In the genomic region with DNA sequence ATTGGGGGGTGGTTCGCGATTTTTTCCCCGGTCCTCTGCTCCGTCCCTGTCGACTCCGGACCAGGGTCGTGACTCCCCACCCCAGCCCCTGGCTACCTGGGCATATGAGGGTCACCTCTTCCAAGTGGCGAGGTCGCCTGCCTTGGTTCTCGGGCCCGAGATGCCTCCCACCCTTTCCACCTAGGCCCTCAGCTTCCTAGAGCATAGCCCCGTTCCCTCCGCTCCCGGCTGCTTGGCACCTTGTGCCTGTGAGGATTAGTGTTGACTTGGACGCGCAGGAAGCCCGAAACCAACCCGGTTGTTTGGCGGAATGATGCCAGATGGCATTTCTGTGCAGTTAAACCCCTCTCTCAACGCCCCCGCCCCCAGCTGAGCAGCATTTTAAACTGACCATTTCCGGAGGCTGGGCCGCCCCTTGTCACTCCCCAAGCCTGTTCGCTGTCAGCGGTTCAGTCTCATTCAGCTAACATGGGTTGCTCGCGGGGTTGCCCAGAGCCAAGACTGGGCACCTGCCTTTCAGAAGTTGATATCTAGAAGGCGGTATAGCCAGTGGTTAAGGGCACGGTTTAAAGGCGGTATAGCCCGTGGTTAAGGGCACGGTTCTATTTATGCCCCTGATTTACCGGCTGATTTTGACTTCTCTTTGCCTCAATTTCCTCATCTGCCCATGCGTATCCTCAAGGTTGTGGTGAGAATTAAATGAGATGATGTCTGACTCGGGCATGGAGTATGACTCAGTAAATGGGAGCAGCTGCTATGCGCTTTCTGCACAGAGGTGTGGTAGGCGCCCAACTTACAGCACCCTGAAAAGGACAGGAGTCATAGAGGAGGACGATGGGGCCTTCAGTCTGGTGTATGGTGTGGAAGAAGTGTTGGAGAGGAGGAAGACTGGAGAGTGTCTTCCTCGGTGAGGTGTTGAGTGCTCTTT, we compare ENCODE assay signal across 8 cellular contexts. TPM values are rescaled to one million over a fixed set of nuclear protein-coding genes. Genes with fewer than 3 reads are reported as not detected.
DNase-seq lines count a peak whose midpoint lies in the region; ATAC-seq and TF ChIP-seq lines count a peak whose summit lies in the region.

No MANE protein-coding gene starts in this region.

- no peak for TF ChIP-seq CTCF in AG09309 (IDR thresholded peaks at IDR 0.05; ENCODE audit: control insufficient read depth, insufficient read depth, low read depth, low read length, missing control alignments)
- no peak for TF ChIP-seq CTCF in chondrocyte (IDR thresholded peaks at IDR 0.05)

- H3K4me3 ChIP-seq in AG09309 (ENCODE audit: control insufficient read depth, low read depth, low read length): peak overlapping the region; percentile 75

- H3K9me3 Mint-ChIP-seq in chondrocyte (ENCODE audit: low read depth): no peaks in the 10 kb centered on the region
- H3K9me3 Mint-ChIP-seq in stimulated activated naive CD8-positive, alpha-beta T cell treated with anti-CD3 and anti-CD28 coated beads, Interleukin-15, Interleukin-2, amounts not matched to agents 100 ng/mL and 50 ng/mL, for 24 hours: no peaks in the 10 kb centered on the region

- DNase-seq in AG09309 (ENCODE audit: low read depth): no peak
- DNase-seq in RKO (ENCODE audit: low spot score): peak; percentile 89
- DNase-seq in chondrocyte (ENCODE audit: low spot score): peak; percentile 36
- DNase-seq in left lobe of liver (ENCODE audit: low spot score): no peak
- no peak for DNase-seq in retina

- no peaks in the 10 kb centered on the region for H3K36me3 Mint-ChIP-seq in chondrocyte (ENCODE audit: low read depth)
- peaks cover 25% of the 10 kb centered on the region for H3K36me3 Mint-ChIP-seq in stimulated activated naive CD8-positive, alpha-beta T cell treated with anti-CD3 and anti-CD28 coated beads, Interleukin-15, Interleukin-2, amounts not matched to agents 100 ng/mL and 50 ng/mL, for 24 hours (ENCODE audit: low read depth)

- ATAC-seq in GM18498 (IDR thresholded peaks at IDR 0.05; ENCODE audit: unreplicated experiment) (peak; percentile 28), HG03064 (IDR thresholded peaks at IDR 0.05; ENCODE audit: low read depth, unreplicated experiment) (peak; percentile 15), left lobe of liver (peak; percentile 59)

- H3K27ac Mint-ChIP-seq in chondrocyte (ENCODE audit: unreplicated experiment): peak overlapping the region; percentile 96
- H3K27ac Mint-ChIP-seq in stimulated activated naive CD8-positive, alpha-beta T cell treated with anti-CD3 and anti-CD28 coated beads, Interleukin-15, Interleukin-2, amounts not matched to agents 100 ng/mL and 50 ng/mL, for 24 hours: peak overlapping the region; percentile 88

- no peaks in the 10 kb centered on the region for H3K27me3 Mint-ChIP-seq in chondrocyte (ENCODE audit: low read depth)
- H3K27me3 Mint-ChIP-seq in stimulated activated naive CD8-positive, alpha-beta T cell treated with anti-CD3 and anti-CD28 coated beads, Interleukin-15, Interleukin-2, amounts not matched to agents 100 ng/mL and 50 ng/mL, for 24 hours: no peaks in the 10 kb centered on the region

- peak overlapping the region; percentile 97 for H3K4me3 Mint-ChIP-seq in chondrocyte (ENCODE audit: unreplicated experiment)
- H3K4me3 Mint-ChIP-seq in stimulated activated naive CD8-positive, alpha-beta T cell treated with anti-CD3 and anti-CD28 coated beads, Interleukin-15, Interleukin-2, amounts not matched to agents 100 ng/mL and 50 ng/mL, for 24 hours: peak overlapping the region; percentile 87

- H3K4me1 Mint-ChIP-seq in chondrocyte (ENCODE audit: low read depth): peaks cover 25% of the 10 kb centered on the region
- peaks cover 27% of the 10 kb centered on the region for H3K4me1 Mint-ChIP-seq in stimulated activated naive CD8-positive, alpha-beta T cell treated with anti-CD3 and anti-CD28 coated beads, Interleukin-15, Interleukin-2, amounts not matched to agents 100 ng/mL and 50 ng/mL, for 24 hours (ENCODE audit: low read depth)

RNA-seq across cellular contexts. Expression of a gene that starts 0.6 kb away (rescaled TPM):
- total RNA-seq in chondrocyte (21.6 to 24.6 TPM (median 22.4 TPM) in 3 replicates), left lobe of liver (7.3 TPM)

Comparison
In these comparisons a context has a peak if more than half of its experiments do, and no peak if none do; other contexts are left out.
1. DNase-seq: peak in RKO (single experiment) and chondrocyte (single experiment); none in AG09309 (single experiment), left lobe of liver (single experiment) and retina (single experiment).
2. Peak in every context shown above with its lines, with median percentiles within 50 percentile points of each other: ATAC-seq.